In the genomic region with DNA sequence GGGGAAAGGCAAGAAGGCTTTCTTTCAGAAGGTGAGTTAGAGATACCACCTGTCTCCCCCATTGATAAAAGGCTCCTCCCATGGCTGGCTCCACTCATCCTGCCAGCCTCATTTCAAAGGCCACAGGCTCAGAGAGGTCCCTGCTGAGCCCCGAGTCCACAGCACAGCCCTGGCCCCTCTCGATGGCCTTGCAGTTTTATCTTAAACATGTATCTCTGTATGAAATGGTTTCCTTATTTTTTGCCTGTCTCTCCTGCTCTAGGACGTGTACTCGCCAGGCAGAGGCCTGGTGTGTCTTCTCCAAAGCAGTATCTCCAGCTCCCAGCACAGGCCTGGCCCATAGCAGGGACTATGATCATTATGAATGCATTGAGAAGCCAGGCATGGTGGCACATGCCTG, we compare ENCODE assay signal across 27 cellular contexts.
"Had no signal": no experiment of that assay in that cellular context is flagged by ENCODE, and none has a peak within 500 bp of the region (broad histone marks: within the 10 kb centered on the region; RNA-seq: fewer than 3 reads in every experiment).

No MANE protein-coding gene starts in this region.

- H3K36me3 ChIP-seq: neutrophil, ovary, right lobe of liver, sigmoid colon, stomach, thoracic aorta, thyroid gland, tibial nerve, upper lobe of left lung had no signal

- H3K27me3 ChIP-seq: neutrophil, ovary, sigmoid colon, stomach, thyroid gland, tibial nerve, upper lobe of left lung had no signal

- H3K9me3 Mint-ChIP-seq: nephron; stimulated activated effector memory CD8-positive, alpha-beta T cell treated with anti-CD3 and anti-CD28 coated beads, Interleukin-12 subunit alpha, Interleukin-12 subunit beta, amount 100 ng/mL, for 72 hours; stimulated activated naive CD8-positive, alpha-beta T cell treated with anti-CD3 and anti-CD28 coated beads, Interleukin-15, Interleukin-2, amounts not matched to agents 100 ng/mL and 50 ng/mL, for 24 hours had no signal

- DNase-seq: naive B cell; naive thymus-derived CD8-positive, alpha-beta T cell; nucleus accumbens; ovary; psoas muscle; right cardiac atrium; right lobe of liver; sigmoid colon; small intestine; stimulated activated CD4-positive, alpha-beta T cell treated with anti-CD3 and anti-CD28 coated beads, Interleukin-15, amount 100 ng/mL, for 24 hours; stimulated activated CD4-positive, alpha-beta T cell treated with anti-CD3 and anti-CD28 coated beads, Interleukin-2, amount 100 ng/mL, for 24 hours; stimulated activated CD4-positive, alpha-beta T cell treated with anti-CD3 and anti-CD28 coated beads, Interleukin-2, amount 100 ng/mL, for 48 hours; stimulated activated CD4-positive, alpha-beta T cell treated with anti-CD3 and anti-CD28 coated beads, Interleukin-4, amount 100 ng/mL, for 24 hours; stimulated activated naive B cell treated with anti-CD40 and anti-IgM and Interleukin-4, amounts not matched to agents 10 μg/mL and 1 μg/mL and 100 μg/mL, for 72 hours; stimulated activated naive CD4-positive, alpha-beta T cell treated with Interleukin-2 at 50 U/mL for 16 hours; stomach; thyroid gland; trophoblast cell had no signal

- H3K4me1 Mint-ChIP-seq: naive B cell; naive thymus-derived CD8-positive, alpha-beta T cell; nephron; stimulated activated effector memory CD8-positive, alpha-beta T cell treated with anti-CD3 and anti-CD28 coated beads, Interleukin-12 subunit alpha, Interleukin-12 subunit beta, amount 100 ng/mL, for 72 hours; stimulated activated naive B cell treated with anti-CD40 and anti-IgM and Interleukin-4, amounts not matched to agents 10 μg/mL and 1 μg/mL and 100 μg/mL, for 72 hours had no signal

- H3K4me3 ChIP-seq: ovary, psoas muscle, right lobe of liver, sigmoid colon, stomach, thoracic aorta, thyroid gland, tibial nerve, upper lobe of left lung had no signal

- ATAC-seq: naive thymus-derived CD8-positive, alpha-beta T cell; psoas muscle; right cardiac atrium; right lobe of liver; stimulated activated effector memory CD8-positive, alpha-beta T cell treated with anti-CD3 and anti-CD28 coated beads, Interleukin-12 subunit alpha, Interleukin-12 subunit beta, amount 100 ng/mL, for 72 hours; stimulated activated naive B cell treated with anti-CD40 and anti-IgM and Interleukin-4, amounts not matched to agents 10 μg/mL and 1 μg/mL and 100 μg/mL, for 72 hours had no signal

- H3K4me3 Mint-ChIP-seq: naive B cell; naive thymus-derived CD8-positive, alpha-beta T cell; nephron; stimulated activated effector memory CD8-positive, alpha-beta T cell treated with anti-CD3 and anti-CD28 coated beads, Interleukin-12 subunit alpha, Interleukin-12 subunit beta, amount 100 ng/mL, for 72 hours; stimulated activated naive B cell treated with anti-CD40 and anti-IgM and Interleukin-4, amounts not matched to agents 10 μg/mL and 1 μg/mL and 100 μg/mL, for 72 hours; stimulated activated naive CD8-positive, alpha-beta T cell treated with anti-CD3 and anti-CD28 coated beads, Interleukin-15, Interleukin-2, amounts not matched to agents 100 ng/mL and 50 ng/mL, for 24 hours had no signal

- H3K4me1 ChIP-seq: parathyroid adenoma, psoas muscle, right lobe of liver, sigmoid colon, stomach, thyroid gland, tibial nerve, upper lobe of left lung had no signal

- H3K36me3 Mint-ChIP-seq: naive B cell; naive thymus-derived CD8-positive, alpha-beta T cell; stimulated activated effector memory CD8-positive, alpha-beta T cell treated with anti-CD3 and anti-CD28 coated beads, Interleukin-12 subunit alpha, Interleukin-12 subunit beta, amount 100 ng/mL, for 72 hours; stimulated activated naive B cell treated with anti-CD40 and anti-IgM and Interleukin-4, amounts not matched to agents 10 μg/mL and 1 μg/mL and 100 μg/mL, for 72 hours had no signal

- H3K27ac ChIP-seq: neutrophil, ovary, parathyroid adenoma, psoas muscle, right lobe of liver, sigmoid colon, stomach, thoracic aorta, thyroid gland, tibial nerve, upper lobe of left lung had no signal

- H3K27ac Mint-ChIP-seq: naive B cell; naive thymus-derived CD8-positive, alpha-beta T cell; nephron; progenitor cell of endocrine pancreas; stimulated activated effector memory CD8-positive, alpha-beta T cell treated with anti-CD3 and anti-CD28 coated beads, Interleukin-12 subunit alpha, Interleukin-12 subunit beta, amount 100 ng/mL, for 72 hours; stimulated activated naive B cell treated with anti-CD40 and anti-IgM and Interleukin-4, amounts not matched to agents 10 μg/mL and 1 μg/mL and 100 μg/mL, for 72 hours; stimulated activated naive CD8-positive, alpha-beta T cell treated with anti-CD3 and anti-CD28 coated beads, Interleukin-15, Interleukin-2, amounts not matched to agents 100 ng/mL and 50 ng/mL, for 24 hours had no signal

- H3K9me3 ChIP-seq: neutrophil, ovary, psoas muscle, right lobe of liver, sigmoid colon, thoracic aorta, thyroid gland, tibial nerve, upper lobe of left lung had no signal
